Comparison of ENCODE assay signal across 9 cellular contexts in genomic region chr1:181409981-181410380, GRCh38.
"Had no signal": no experiment of that assay in that cellular context is flagged by ENCODE, and none has a peak within 500 bp of the region (broad histone marks: within the 10 kb centered on the region; RNA-seq: fewer than 3 reads in every experiment).

No MANE protein-coding gene starts in this region.

- H3K4me3 ChIP-seq: GM23248, HAP-1 had no signal

- ATAC-seq: HCT116, HepG2 had no signal

- H3K9me3 ChIP-seq: HAP-1 had no signal

- H3K27ac ChIP-seq: GM23248, HL-60 had no signal

- DNase-seq: GM23248, GOT3, H7, HFFc6, KBM-7 had no signal

- H3K36me3 ChIP-seq: HAP-1 had no signal

- H2AFZ ChIP-seq: GM23248 had no signal

- H3K9ac ChIP-seq: GM23248 had no signal

- H3K4me1 ChIP-seq: HAP-1 had no signal
